Comparison of ENCODE assay signal across 15 cellular contexts in genomic region chr17:12362853-12363252, GRCh38.
"Had no signal": no experiment of that assay in that cellular context is flagged by ENCODE, and none has a peak within 500 bp of the region (broad histone marks: within the 10 kb centered on the region; RNA-seq: fewer than 3 reads in every experiment).

No MANE protein-coding gene starts in this region.

- H3K27me3 ChIP-seq: ascending aorta, colonic mucosa, esophagus squamous epithelium, hepatocyte, pancreas had no signal

- H2AFZ ChIP-seq: hepatocyte had no signal

- H3K4me2 ChIP-seq: hepatocyte had no signal

- H3K9me3 ChIP-seq: ascending aorta, colonic mucosa, pancreas had no signal

- ATAC-seq: activated naive CD8-positive, alpha-beta T cell treated with anti-CD3 and anti-CD28 coated beads, Interleukin-2, amount 50 U/mL, for 24 hours; activated T-helper 17 cell treated with anti-CD3 and anti-CD28 coated beads, Interleukin-2, amount 50 U/mL, for 72 hours; pancreas had no signal

- H3K36me3 ChIP-seq: ascending aorta, colonic mucosa, esophagus squamous epithelium, pancreas had no signal

- H3K4me1 ChIP-seq: colonic mucosa, esophagus squamous epithelium, pancreas had no signal

- DNase-seq: activated CD4-positive, alpha-beta T cell treated with anti-CD3 and anti-CD28 coated beads, Interleukin-2, amount 50 U/mL, for 48 hours; activated CD4-positive, CD25-positive, alpha-beta regulatory T cell treated with anti-CD3 and anti-CD28 coated beads, Interleukin-2, amount 50 U/mL, for 72 hours; activated naive CD4-positive, alpha-beta T cell treated with anti-CD3 and anti-CD28 coated beads for 36 hours; activated naive CD8-positive, alpha-beta T cell treated with anti-CD3 and anti-CD28 coated beads, Interleukin-2, amount 50 U/mL, for 24 hours; colonic mucosa; effector CD4-positive, alpha-beta T cell; esophagus squamous epithelium; islet precursor cell; pancreas; small intestine had no signal

- H3K27ac ChIP-seq: colonic mucosa, esophagus squamous epithelium, hepatocyte, pancreas, SK-N-MC had no signal

- FAIRE-seq: bronchial epithelial cell, pancreas, small intestine had no signal

- H3K79me2 ChIP-seq: hepatocyte had no signal

- H3K4me3 ChIP-seq: ascending aorta, colonic mucosa, esophagus squamous epithelium, hepatocyte, pancreas, SK-N-MC had no signal
